ENCODE assay signal across 23 cellular contexts in the genomic region with DNA sequence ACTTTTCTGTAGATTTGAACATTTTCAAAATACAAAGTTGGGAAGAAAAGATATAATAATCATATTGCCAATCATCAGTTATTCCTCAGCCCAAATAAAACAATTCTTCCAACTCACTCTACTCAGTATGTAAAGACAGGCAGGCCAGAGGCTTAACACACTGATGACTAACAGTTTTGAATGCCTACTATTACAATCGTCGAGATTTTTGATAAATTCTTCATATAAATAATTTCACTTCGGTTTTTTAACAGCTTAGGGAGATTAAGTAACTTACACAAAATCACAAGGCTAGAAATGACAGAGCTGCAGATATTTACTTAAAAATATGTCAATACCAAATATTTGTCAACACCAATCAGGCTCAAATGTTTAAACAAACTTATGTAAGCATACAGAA. TPM values are rescaled to one million over a fixed set of nuclear protein-coding genes. Genes with fewer than 3 reads are reported as not detected.
DNase-seq lines count a peak whose midpoint lies in the region; ATAC-seq and TF ChIP-seq lines count a peak whose summit lies in the region.
"Had no signal": no experiment of that assay in that cellular context is flagged by ENCODE, and none has a peak within 500 bp of the region (broad histone marks: within the 10 kb centered on the region; RNA-seq: fewer than 3 reads in every experiment).

No MANE protein-coding gene starts in this region.

- DNase-seq in HCEC 1CT (peak; percentile 63), esophagus squamous epithelium (lab: John Stamatoyannopoulos, UW) (no peak), psoas muscle (no peak), foreskin keratinocyte (no peak), EL (no peak)
- DNase-seq in stimulated activated naive CD8-positive, alpha-beta T cell treated with anti-CD3 and anti-CD28 coated beads, Interleukin-15, Interleukin-2, amounts not matched to agents 100 U/mL and 50 U/mL, for 24 hours, result no peak
- DNase-seq in activated effector memory CD4-positive, alpha-beta T cell treated with anti-CD3 and anti-CD28 coated beads, Interleukin-2, amount 50 U/mL, for 16 hours, result no peak
- DNase-seq: activated CD4-positive, alpha-beta T cell treated with anti-CD3 and anti-CD28 coated beads for 4 hours; activated naive CD8-positive, alpha-beta T cell treated with anti-CD3 and anti-CD28 coated beads, Interleukin-2, amount 10 ng/mL, durations not matched to agents 7 days and 5 days; H9; immature natural killer cell; MG63; NCI-H1417 treated with DMSO at 0.1 percent for 48 hours; NCI-H510A treated with DMSO at 0.1 percent for 48 hours; NK-92 treated with Interleukin-12 subunit alpha and Interleukin-12 subunit beta, amount 100 ng/mL, for 24 hours; stimulated activated CD4-positive, alpha-beta T cell treated with anti-CD3 and anti-CD28 coated beads, Interleukin-4, amount 100 ng/mL, for 24 hours; stimulated activated naive CD8-positive, alpha-beta T cell treated with anti-CD3 and anti-CD28 coated beads, Interleukin-15, amount 100 ng/mL, for 72 hours had no signal

- peaks cover 3 to 98% (median 35%) of the 10 kb centered on the region in 3 donors for H3K4me1 ChIP-seq in esophagus squamous epithelium
- H3K4me1 ChIP-seq in psoas muscle, result peaks cover 59% of the 10 kb centered on the region
- H3K4me1 ChIP-seq in foreskin keratinocyte, result peaks cover 29% of the 10 kb centered on the region

- H3K36me3 ChIP-seq in esophagus squamous epithelium, result no peaks in the 10 kb centered on the region
- H3K36me3 ChIP-seq in psoas muscle (ENCODE audit: insufficient read depth in 1 of 2, low read depth in 1 of 2), result no peaks in the 10 kb centered on the region
- H3K36me3 ChIP-seq: MG63, neural progenitor cell, prostate gland, spleen had no signal

- H3K9me3 ChIP-seq in esophagus squamous epithelium (no peaks in the 10 kb centered on the region), psoas muscle (no peaks in the 10 kb centered on the region)
- H3K9me3 ChIP-seq: MG63, prostate gland, spleen had no signal

- no peaks in the 10 kb centered on the region for H3K27me3 ChIP-seq in esophagus squamous epithelium
- H3K27me3 ChIP-seq in psoas muscle (ENCODE audit: insufficient read depth in 3 of 3, low read length in 2 of 3), result no peaks in the 10 kb centered on the region
- no peaks in the 10 kb centered on the region for H3K27me3 ChIP-seq in foreskin keratinocyte
- H3K27me3 ChIP-seq: hepatocyte, MG63, neural progenitor cell, spleen had no signal

- peak overlapping the region; percentile 14; the same call in 1 of the 2 replicates for H3K27ac ChIP-seq in 22Rv1
- H3K27ac ChIP-seq in esophagus squamous epithelium, result peak overlapping the region in 3 of 4 donors; percentile 4 to 77 (median 21)
- H3K27ac ChIP-seq in psoas muscle, result peak overlapping the region; percentile 38
- no peak overlapping the region for H3K27ac ChIP-seq in foreskin keratinocyte
- H3K27ac ChIP-seq: hepatocyte, neural progenitor cell, prostate gland, spleen had no signal

- WGBS in esophagus squamous epithelium, 2 donors, result 22 to 27% methylated on average over 3 of the region's 3 CpGs
- 40 to 52% (median 51%) methylated on average over 3 of the region's 3 CpGs for WGBS in psoas muscle, 3 donors

- H3K4me3 ChIP-seq in esophagus squamous epithelium, result no peak overlapping the region
- H3K4me3 ChIP-seq in psoas muscle, result no peak overlapping the region
- H3K4me3 ChIP-seq: hepatocyte, MG63, neural progenitor cell, prostate gland, spleen had no signal

- no peak for ATAC-seq in psoas muscle
- no peak for ATAC-seq in foreskin keratinocyte
- no peak for ATAC-seq in stimulated activated naive CD8-positive, alpha-beta T cell treated with anti-CD3 and anti-CD28 coated beads, Interleukin-15, Interleukin-2, amounts not matched to agents 100 U/mL and 50 U/mL, for 24 hours
- ATAC-seq: Panc1; stimulated activated naive CD8-positive, alpha-beta T cell treated with anti-CD3 and anti-CD28 coated beads, Interleukin-15, amount 100 ng/mL, for 72 hours had no signal

- intact Hi-C loops in esophagus squamous epithelium (cut with DNase I) (no loop called here), psoas muscle (cut with DNase I) (no loop called here)

- TF ChIP-seq POLR2A in esophagus squamous epithelium (IDR thresholded peaks at IDR 0.05), result no peak

- TF ChIP-seq CTCF in 22Rv1 (IDR thresholded peaks at IDR 0.05) (no peak), esophagus squamous epithelium (IDR thresholded peaks at IDR 0.05) (no peak), psoas muscle (IDR thresholded peaks at IDR 0.05) (no peak), foreskin keratinocyte (conservative IDR thresholded peaks at IDR 0.05) (no peak)

RNA-seq across cellular contexts. Expression of a gene that starts 17.5 kb away (rescaled TPM):
- total RNA-seq in esophagus squamous epithelium (10 to 100 TPM; 11.5 to 27.7 (median 12.7) TPM), psoas muscle (10 to 100 TPM in 3 of 4 donors, 1 to 10 TPM in 1; 8.9 to 15.0 (median 14.5) TPM), foreskin keratinocyte (35.7 and 38.0 TPM in 2 replicates)
- polyA plus RNA-seq in psoas muscle (10 to 100 TPM in 1 of 3 donors, 1 to 10 TPM in 2; 6.1 to 13.5 (median 8.6) TPM), foreskin keratinocyte (16.2 and 19.7 TPM in 2 replicates)
